Comparison of ENCODE assay signal across 22 cellular contexts in genomic region chr20:21509079-21509596, GRCh38. TPM values are rescaled to one million over a fixed set of nuclear protein-coding genes. Genes with fewer than 3 reads are reported as not detected.
DNase-seq lines count a peak whose midpoint lies in the region; ATAC-seq, FAIRE-seq and TF ChIP-seq lines count a peak whose summit lies in the region.
"Had no signal": no experiment of that assay in that cellular context is flagged by ENCODE, and none has a peak within 500 bp of the region (broad histone marks: within the 10 kb centered on the region; RNA-seq: fewer than 3 reads in every experiment).

No MANE protein-coding gene starts in this region.

- no peak overlapping the region for H2AK5ac ChIP-seq in IMR-90 (ENCODE audit: low read depth, low read length)
- H2AK5ac ChIP-seq in H1 (ENCODE audit: low read depth, low read length), result no peak overlapping the region

- H2AK9ac ChIP-seq in IMR-90 (replicated peaks; ENCODE audit: low read depth, low read length, poor library complexity), result no peak overlapping the region

- no peak for DNase-seq in activated CD4-positive, alpha-beta T cell treated with anti-CD3 and anti-CD28 coated beads, Interleukin-2, amount 10 ng/mL, durations not matched to agents 24 days and 14 days
- DNase-seq in activated CD4-positive, alpha-beta T cell treated with anti-CD3 and anti-CD28 coated beads, Interleukin-2, amount 50 U/mL, for 48 hours, result no peak
- DNase-seq in IMR-90 (no peak), H1 (ENCODE audit: low read depth in 1 of 2, low spot score in 2 of 2) (peak in 1 of 2 experiments; percentile 39), osteocyte (ENCODE audit: extremely low spot score, unreplicated experiment) (no peak), 8988T (no peak), NCI-H226 (no peak)
- DNase-seq: colonic mucosa; COR-L47; MM.1S; NCI-H2081; NCI-H524 treated with DMSO at 0.1 percent for 48 hours; stimulated activated CD4-positive, alpha-beta T cell treated with anti-CD3 and anti-CD28 coated beads, Interleukin-4, amount 100 ng/mL, for 4 hours; WERI-Rb-1 had no signal

- H2BK15ac ChIP-seq in IMR-90 (ENCODE audit: low read depth, low read length) (no peak overlapping the region), H1 (ENCODE audit: low read length) (no peak overlapping the region)

- no peaks in the 10 kb centered on the region; the same call in 1 of the 2 replicates for H4K20me1 ChIP-seq in IMR-90 (ENCODE audit: insufficient read depth, low read length)
- peaks cover 11 to 26% of the 10 kb centered on the region in 2 experiments for H4K20me1 ChIP-seq in H1 (replicated peaks in 1 of 2; ENCODE audit: control insufficient read depth in 1 of 2, insufficient read depth in 2 of 2, low read length in 2 of 2)

- no peak for FAIRE-seq in H1 (lab: Jason Lieb, UNC)
- FAIRE-seq: A204.1 had no signal

- no peak overlapping the region for H3K27ac ChIP-seq in IMR-90 (ENCODE audit: insufficient read depth, low read length)
- H3K27ac ChIP-seq in H1 (ENCODE audit: low read depth, low read length), result no peak overlapping the region
- H3K27ac ChIP-seq: colonic mucosa, epithelial cell of prostate, ovary, upper lobe of left lung, WERI-Rb-1 had no signal

- peaks cover 26% of the 10 kb centered on the region for H3K4me1 Mint-ChIP-seq in activated CD4-positive, alpha-beta T cell treated with anti-CD3 and anti-CD28 coated beads, Interleukin-2, amount 10 ng/mL, durations not matched to agents 24 days and 14 days
- H3K4me1 Mint-ChIP-seq in osteocyte (ENCODE audit: unreplicated experiment), result peaks cover 43% of the 10 kb centered on the region

- no peak overlapping the region for H3K14ac ChIP-seq in IMR-90 (replicated peaks; ENCODE audit: low read depth, low read length)
- no peak overlapping the region for H3K14ac ChIP-seq in H1 (ENCODE audit: insufficient read length)

- H3K36me3 ChIP-seq in IMR-90 (ENCODE audit: control insufficient read depth, insufficient read depth, low read length) (no peaks in the 10 kb centered on the region), H1 (ENCODE audit: control insufficient read depth in 2 of 4, insufficient read depth in 4 of 4, low read length in 3 of 4) (peaks cover 0 to 4% (median 0%) of the 10 kb centered on the region in 4 experiments; a peak in 1 of 8 replicates)
- H3K36me3 ChIP-seq: colonic mucosa, ovary, upper lobe of left lung, WERI-Rb-1 had no signal

- H3K18ac ChIP-seq in IMR-90 (ENCODE audit: low read depth, low read length) (no peak overlapping the region), H1 (ENCODE audit: extremely low read depth, low read length) (no peak overlapping the region)

- H2BK5ac ChIP-seq in IMR-90 (ENCODE audit: low read depth, low read length, poor library complexity, severe bottlenecking), result no peak overlapping the region
- no peak overlapping the region for H2BK5ac ChIP-seq in H1 (ENCODE audit: low read depth, low read length)

- TF ChIP-seq RAD21 in IMR-90 (IDR thresholded peaks at IDR 0.05; ENCODE audit: low read length) (no peak), H1 (IDR thresholded peaks at IDR 0.05 in 1 of 2, conservative IDR thresholded peaks at IDR 0.05 in 1 of 2; ENCODE audit: low read depth in 2 of 2, low read length in 2 of 2) (no peak)

- H3K79me2 ChIP-seq in H1 (ENCODE audit: control insufficient read depth in 1 of 2, insufficient read depth in 2 of 2, low read length in 2 of 2), result no peaks in the 10 kb centered on the region

- H2AFZ ChIP-seq in IMR-90 (replicated peaks; ENCODE audit: low read length, poor library complexity), result no peak overlapping the region
- H2AFZ ChIP-seq in H1 (ENCODE audit: low read length), result no peak overlapping the region

- H2BK12ac ChIP-seq in H1 (ENCODE audit: low read depth, low read length), result no peak overlapping the region

- peak overlapping the region; percentile 77 for H3K4me3 Mint-ChIP-seq in activated CD4-positive, alpha-beta T cell treated with anti-CD3 and anti-CD28 coated beads, Interleukin-2, amount 10 ng/mL, durations not matched to agents 24 days and 14 days
- peak overlapping the region; percentile 75 for H3K4me3 Mint-ChIP-seq in osteocyte (ENCODE audit: unreplicated experiment)

- no peak overlapping the region for H4K91ac ChIP-seq in IMR-90 (ENCODE audit: insufficient read depth, low read depth, low read length)
- H4K91ac ChIP-seq in H1 (replicated peaks; ENCODE audit: insufficient read length, low read length), result no peak overlapping the region

- POLR2A ChIA-PET in IMR-90 (lab: Charles Lee; ENCODE audit: unreplicated experiment) (no interaction called here), H1 (lab: Charles Lee; ENCODE audit: partially characterized antibody) (interaction anchor here (2.9 kb wide), 1 partner anchor 9 kb away, joined by 12 read pairs; no protein-coding TSS in a partner anchor)

- H3K4me3 ChIP-seq in IMR-90 (ENCODE audit: insufficient read depth, low read depth, low read length), result no peak overlapping the region
- peak overlapping the region in 2 of 4 experiments; percentile 14 to 58; a peak in 2 of 8 replicates for H3K4me3 ChIP-seq in H1 (ENCODE audit: extremely low read depth in 1 of 4, insufficient read depth in 2 of 4, low read depth in 3 of 4, low read length in 4 of 4)
- H3K4me3 ChIP-seq: colonic mucosa, ovary had no signal

- H3K23ac ChIP-seq in IMR-90 (ENCODE audit: low read depth, low read length) (no peak overlapping the region), H1 (ENCODE audit: insufficient read length) (no peak overlapping the region)

- no peak overlapping the region for H3K4ac ChIP-seq in IMR-90 (ENCODE audit: low read depth, low read length)
- H3K4ac ChIP-seq in H1 (replicated peaks; ENCODE audit: insufficient read length, low read depth, low read length), result no peak overlapping the region

- H2BK20ac ChIP-seq in IMR-90 (ENCODE audit: low read depth, low read length) (no peak overlapping the region), H1 (ENCODE audit: low read length) (no peak overlapping the region)

- WGBS in IMR-90 (ENCODE audit: extremely low coverage in 2 of 2, insufficient read length in 1 of 2), 2 experiments, result no CpG with 5 or more reads among the region's 12 CpGs
- 9% methylated on average over 12 of the region's 12 CpGs; no CpG with 5 or more reads in 1 of the 2 experiments for WGBS in H1 (ENCODE audit: extremely low coverage in 1 of 2, insufficient coverage in 1 of 2, insufficient read length in 1 of 2, insufficient replicate concordance in 2 of 2, low coverage in 1 of 2, low lambda C conversion rate in 2 of 2, missing lambda C conversion rate in 1 of 2), 2 experiments

- H3K4me1 ChIP-seq in IMR-90 (ENCODE audit: control insufficient read depth, insufficient read depth, low read length) (peaks cover 3% of the 10 kb centered on the region; the same call in 1 of the 2 replicates), H1 (replicated peaks in 1 of 4; ENCODE audit: control insufficient read depth in 3 of 4, insufficient read depth in 4 of 4, low read length in 3 of 4) (peaks cover 6 to 49% (median 21%) of the 10 kb centered on the region in 4 experiments; a peak in 6 of 7 replicates)

- ATAC-seq in IMR-90 (ENCODE audit: low read depth) (no peak), SK-N-SH treated with all-trans-retinoic acid at 6 μM for 48 hours (no peak)
- ATAC-seq: HCT116 had no signal

- H3K9me3 Mint-ChIP-seq in activated CD4-positive, alpha-beta T cell treated with anti-CD3 and anti-CD28 coated beads, Interleukin-2, amount 10 ng/mL, durations not matched to agents 24 days and 14 days, result peaks cover 4% of the 10 kb centered on the region
- H3K9me3 Mint-ChIP-seq in osteocyte (ENCODE audit: unreplicated experiment), result no peaks in the 10 kb centered on the region

- peak overlapping the region; percentile 52 for H3K27ac Mint-ChIP-seq in activated CD4-positive, alpha-beta T cell treated with anti-CD3 and anti-CD28 coated beads, Interleukin-2, amount 10 ng/mL, durations not matched to agents 24 days and 14 days
- H3K27ac Mint-ChIP-seq in osteocyte (ENCODE audit: unreplicated experiment), result no peak overlapping the region

- TF ChIP-seq POLR2A in IMR-90 (IDR thresholded peaks at IDR 0.05; ENCODE audit: low read depth, low read length) (no peak), H1 (IDR thresholded peaks at IDR 0.05; ENCODE audit: control extremely low read depth in 1 of 2, low read depth in 2 of 2, low read length in 2 of 2) (no peak)

- dilution Hi-C loops in IMR-90 (cut with HindIII; ENCODE audit: low sequenced_read_pairs, unreplicated experiment), result no loop called here

- peaks cover 68% of the 10 kb centered on the region for H3K27me3 Mint-ChIP-seq in activated CD4-positive, alpha-beta T cell treated with anti-CD3 and anti-CD28 coated beads, Interleukin-2, amount 10 ng/mL, durations not matched to agents 24 days and 14 days
- peaks cover 70% of the 10 kb centered on the region for H3K27me3 Mint-ChIP-seq in osteocyte (ENCODE audit: unreplicated experiment)

- H3K9ac ChIP-seq in IMR-90 (ENCODE audit: low read depth, low read length) (no peak overlapping the region), H1 (replicated peaks in 1 of 4; ENCODE audit: extremely low read depth in 1 of 4, low read depth in 3 of 4, low read length in 3 of 4) (no peak overlapping the region)
- H3K9ac ChIP-seq: SK-N-SH had no signal

- H4K5ac ChIP-seq in IMR-90 (ENCODE audit: low read depth, low read length), result no peak overlapping the region
- no peak overlapping the region for H4K5ac ChIP-seq in H1 (ENCODE audit: insufficient read length, low read depth, low read length)

- intact Hi-C loops in activated CD4-positive, alpha-beta T cell treated with anti-CD3 and anti-CD28 coated beads, Interleukin-2, amount 10 ng/mL, durations not matched to agents 24 days and 14 days (cut with micrococcal nuclease), result loop anchor here (2.0 kb wide), 1 partner anchor 14 kb away; no protein-coding TSS in a partner anchor
- intact Hi-C loops in IMR-90 (cut with micrococcal nuclease), result no loop called here

- H2BK120ac ChIP-seq in IMR-90 (ENCODE audit: low read depth, low read length) (no peak overlapping the region), H1 (replicated peaks; ENCODE audit: low read depth, low read length) (no peak overlapping the region)

- H3K79me1 ChIP-seq in IMR-90 (ENCODE audit: low read depth in 1 of 2, low read length in 2 of 2) (no peaks in the 10 kb centered on the region), H1 (ENCODE audit: low read depth, low read length) (no peaks in the 10 kb centered on the region)

- CTCF ChIA-PET in IMR-90 (lab: Yijun Ruan, JAX) (interaction anchor here (1.3 kb wide), 1 partner anchor 274 kb away, joined by 3 read pairs; no protein-coding TSS in a partner anchor), H1 (lab: Charles Lee; ENCODE audit: partially characterized antibody) (interaction anchor here (0.8 to 4.6 kb wide), 11 partner anchors 9 to 672 kb away, joined by 3 to 30 read pairs (median 5); no protein-coding TSS in a partner anchor)

- H3K36me3 Mint-ChIP-seq in activated CD4-positive, alpha-beta T cell treated with anti-CD3 and anti-CD28 coated beads, Interleukin-2, amount 10 ng/mL, durations not matched to agents 24 days and 14 days (ENCODE audit: low read depth), result peaks cover 5% of the 10 kb centered on the region
- peaks cover 2% of the 10 kb centered on the region for H3K36me3 Mint-ChIP-seq in osteocyte (ENCODE audit: unreplicated experiment)

- H3K27me3 ChIP-seq in IMR-90 (ENCODE audit: control insufficient read depth, insufficient read depth, low read length) (peaks cover 83% of the 10 kb centered on the region), H1 (replicated peaks in 1 of 4; ENCODE audit: control insufficient read depth in 3 of 4, extremely low read depth in 1 of 4, insufficient read depth in 3 of 4, low read length in 3 of 4) (peaks cover 77 to 98% (median 92%) of the 10 kb centered on the region in 4 experiments)

- H3K4me2 ChIP-seq in IMR-90 (ENCODE audit: low read depth, low read length) (no peak overlapping the region), H1 (ENCODE audit: insufficient read depth in 1 of 2, low read depth in 2 of 2, low read length in 2 of 2) (peak overlapping the region; percentile 65 to 66; a peak in 3 of 4 replicates)

- no peak for TF ChIP-seq CTCF in IMR-90 (conservative IDR thresholded peaks at IDR 0.05; ENCODE audit: low read depth, low read length)
- no peak for TF ChIP-seq CTCF in H1 (IDR thresholded peaks at IDR 0.05; ENCODE audit: control extremely low read depth in 1 of 3, insufficient read depth in 1 of 3, low read depth in 1 of 3, low read length in 3 of 3)
- no peak for TF ChIP-seq CTCF in osteocyte (IDR thresholded peaks at IDR 0.05)

- H3K9me3 ChIP-seq in IMR-90 (ENCODE audit: control insufficient read depth, insufficient read depth, low read length) (no peaks in the 10 kb centered on the region), H1 (ENCODE audit: insufficient read depth in 2 of 2, low read depth in 1 of 2, low read length in 1 of 2) (no peaks in the 10 kb centered on the region)
- H3K9me3 ChIP-seq: colonic mucosa, ovary, SK-N-SH, upper lobe of left lung had no signal

- TF ChIP-seq EP300 in H1 (IDR thresholded peaks at IDR 0.05; ENCODE audit: borderline replicate concordance in 1 of 2, low read depth in 2 of 2, low read length in 2 of 2), result no peak

- no TSS peak for BruUV-seq in IMR-90 (replicated peaks; lab: Mats Ljungman, UMichigan)

- peaks cover 10% of the 10 kb centered on the region; the same call in 1 of the 2 replicates for H3K23me2 ChIP-seq in H1 (ENCODE audit: low read depth, low read length)

- in situ Hi-C loops in IMR-90 (cut with MboI; ENCODE audit: low sequenced_read_pairs), result loop anchor here (5.0 kb wide), 1 partner anchor 672 kb away; no protein-coding TSS in a partner anchor

- no peaks in the 10 kb centered on the region for H3K9me1 ChIP-seq in IMR-90 (ENCODE audit: insufficient read depth, low read length)

- H3K56ac ChIP-seq in IMR-90 (ENCODE audit: extremely low read depth, insufficient read depth, low read length), result no peak overlapping the region
- H3K56ac ChIP-seq in H1 (replicated peaks; ENCODE audit: insufficient read length, low read depth, low read length), result no peak overlapping the region

- no peak overlapping the region for H4K8ac ChIP-seq in IMR-90 (ENCODE audit: low read depth in 2 of 2, low read length in 2 of 2)
- no peak overlapping the region for H4K8ac ChIP-seq in H1 (ENCODE audit: extremely low read depth, insufficient read depth, low read length)

RNA-seq across cellular contexts. Expression of gene NKX2-2, which starts 4.7 kb away (rescaled TPM):
- not detected in 2 replicates for total RNA-seq in activated CD4-positive, alpha-beta T cell treated with anti-CD3 and anti-CD28 coated beads, Interleukin-2, amount 10 ng/mL, durations not matched to agents 24 days and 14 days
- total RNA-seq in IMR-90 (2012; rRNA removed) (not detected in 2 replicates), osteocyte (not detected in 2 replicates)
- polyA plus RNA-seq in IMR-90 (2012; rRNA removed) (not detected in 2 replicates), H1 (2011; rRNA removed) (not detected in 2 replicates)
- polyA plus RNA-seq in IMR-90 (2012; cell fraction: cytosol; rRNA removed), result not detected in 2 replicates
- polyA plus RNA-seq in IMR-90 (2012; cell fraction: nucleus; rRNA removed; ENCODE audit: low replicate concordance), result not detected in 2 replicates
- not detected in 2 replicates for total RNA-seq in H1 (2021; fragmentation: NEBNext Ultra II Directional; extraction: Animal tissue kit (Norgen Biotek cat#: 25700))
- not detected for polyA plus RNA-seq in H1 (2011; cell fraction: cytosol; rRNA removed)
- not detected for polyA plus RNA-seq in H1 (2011; cell fraction: nucleus; rRNA removed)
- polyA plus RNA-seq in H1 (2012, experiment 1 of 2), result not detected in 4 replicates
- polyA plus RNA-seq in H1 (2012, experiment 2 of 2), result not detected
- 0.06 TPM for polyA plus RNA-seq in H1 (2013, experiment 1 of 2)
- not detected for polyA plus RNA-seq in H1 (2013, experiment 2 of 2)
- not detected in 2 replicates for polyA minus RNA-seq in H1 (2011; rRNA and poly(A)+ RNA removed)
- polyA minus RNA-seq in H1 (2011; cell fraction: cytosol; rRNA and poly(A)+ RNA removed), result not detected
- polyA minus RNA-seq in H1 (2011; cell fraction: nucleus; rRNA and poly(A)+ RNA removed), result not detected
- total RNA-seq: ovary, skeletal muscle tissue, upper lobe of left lung had no signal
- polyA plus RNA-seq: ovary, SK-N-SH had no signal
